ENCODE assay signal across 26 cellular contexts in the genomic region with DNA sequence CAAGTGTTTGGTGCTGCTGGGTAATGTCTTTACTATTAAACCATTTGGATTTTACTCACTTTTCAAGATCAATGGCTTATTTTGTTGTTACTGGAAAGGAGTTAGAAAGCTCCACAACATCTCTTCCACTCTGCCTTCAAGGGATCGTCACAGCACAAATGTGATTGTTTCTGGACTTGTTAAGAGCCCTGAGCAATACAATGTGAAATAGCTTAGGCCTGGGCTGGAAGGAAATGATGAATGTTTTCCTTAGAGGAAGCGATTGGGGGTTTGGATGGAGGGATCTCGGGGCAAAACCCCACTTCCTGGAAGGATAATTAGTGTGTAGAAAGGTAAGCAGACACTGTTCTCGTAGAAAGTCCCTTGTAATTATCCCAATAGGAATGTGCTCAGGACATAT. TPM values are rescaled to one million over a fixed set of nuclear protein-coding genes. Genes with fewer than 3 reads are reported as not detected.
A peak's percentile ranks its signal among the peaks of the same experiment; 100 is the strongest.
DNase-seq lines count a peak whose midpoint lies in the region; ATAC-seq and TF ChIP-seq lines count a peak whose summit lies in the region.
"Had no signal": no experiment of that assay in that cellular context is flagged by ENCODE, and none has a peak within 500 bp of the region (broad histone marks: within the 10 kb centered on the region; RNA-seq: fewer than 3 reads in every experiment).

No MANE protein-coding gene starts in this region.

- H3K4me3 ChIP-seq in A673 (ENCODE audit: low read depth, low read length, poor library complexity, severe bottlenecking) (no peak overlapping the region), mesodermal cell (ENCODE audit: extremely low read depth, insufficient read depth, low read length, poor library complexity, severe bottlenecking) (no peak overlapping the region)
- H3K4me3 ChIP-seq: esophagus muscularis mucosa, PC-9 had no signal

- H3K4me3 Mint-ChIP-seq in HFFc6: peak overlapping the region; percentile 71
- H3K4me3 Mint-ChIP-seq in activated CD8-positive, alpha-beta memory T cell treated with anti-CD3 and anti-CD28 coated beads, Interleukin-2, amount 10 ng/mL, durations not matched to agents 7 days and 5 days: no peak overlapping the region
- H3K4me3 Mint-ChIP-seq: activated naive CD8-positive, alpha-beta T cell treated with anti-CD3 and anti-CD28 coated beads for 36 hours; mesothelial cell of epicardium; naive thymus-derived CD8-positive, alpha-beta T cell had no signal

- H3K9me3 ChIP-seq in A673 (ENCODE audit: low read depth, low read length, poor library complexity, severe bottlenecking) (no peaks in the 10 kb centered on the region), mesodermal cell (ENCODE audit: control insufficient read depth, low read length) (no peaks in the 10 kb centered on the region)
- H3K9me3 ChIP-seq: esophagus muscularis mucosa had no signal

- no peak for TF ChIP-seq CTCF in A673 (conservative IDR thresholded peaks at IDR 0.05; ENCODE audit: low read depth, low read length)
- no peak for TF ChIP-seq CTCF in HFFc6 (IDR thresholded peaks at IDR 0.05)

- CTCF ChIA-PET in A673 (lab: Charles Lee): no interaction called here
- CTCF ChIA-PET in activated CD8-positive, alpha-beta memory T cell treated with anti-CD3 and anti-CD28 coated beads, Interleukin-2, amount 10 ng/mL, durations not matched to agents 7 days and 5 days (lab: Charles Lee): no interaction called here

- H3K4me1 ChIP-seq in A673 (ENCODE audit: insufficient read depth, low read length, poor library complexity, severe bottlenecking) (no peaks in the 10 kb centered on the region), mesodermal cell (ENCODE audit: control insufficient read depth, insufficient read depth, low read length, poor library complexity, severe bottlenecking) (peaks cover 34% of the 10 kb centered on the region)

- peaks cover 2% of the 10 kb centered on the region; the same call in 1 of the 2 replicates for H3K27me3 Mint-ChIP-seq in HFFc6 (ENCODE audit: insufficient read depth)
- H3K27me3 Mint-ChIP-seq in activated CD8-positive, alpha-beta memory T cell treated with anti-CD3 and anti-CD28 coated beads, Interleukin-2, amount 10 ng/mL, durations not matched to agents 7 days and 5 days: no peaks in the 10 kb centered on the region

- H3K36me3 ChIP-seq in A673 (ENCODE audit: insufficient read depth, low read length, poor library complexity, severe bottlenecking): no peaks in the 10 kb centered on the region
- H3K36me3 ChIP-seq in mesodermal cell (ENCODE audit: control insufficient read depth, insufficient read depth, low read length): no peaks in the 10 kb centered on the region
- H3K36me3 ChIP-seq: esophagus muscularis mucosa, WERI-Rb-1 had no signal

- H3K36me3 Mint-ChIP-seq in HFFc6 (ENCODE audit: low read depth): no peaks in the 10 kb centered on the region
- H3K36me3 Mint-ChIP-seq in activated CD8-positive, alpha-beta memory T cell treated with anti-CD3 and anti-CD28 coated beads, Interleukin-2, amount 10 ng/mL, durations not matched to agents 7 days and 5 days: no peaks in the 10 kb centered on the region
- H3K36me3 Mint-ChIP-seq: activated naive CD8-positive, alpha-beta T cell treated with anti-CD3 and anti-CD28 coated beads for 36 hours; mesothelial cell of epicardium; naive thymus-derived CD8-positive, alpha-beta T cell had no signal

- H3K27ac ChIP-seq in A673 (ENCODE audit: low read depth, low read length, poor library complexity, severe bottlenecking) (peak overlapping the region; percentile 27), mesodermal cell (ENCODE audit: low read depth, low read length, severe bottlenecking) (peak overlapping the region; percentile 82)
- H3K27ac ChIP-seq: esophagus muscularis mucosa, PC-9, WERI-Rb-1 had no signal

- WGBS in mesodermal cell (ENCODE audit: insufficient coverage in 2 of 2), 2 experiments: 88 to 90% methylated on average over 3 of the region's 4 CpGs

- H3K27ac Mint-ChIP-seq in HFFc6: peak overlapping the region; percentile 90
- H3K27ac Mint-ChIP-seq in activated CD8-positive, alpha-beta memory T cell treated with anti-CD3 and anti-CD28 coated beads, Interleukin-2, amount 10 ng/mL, durations not matched to agents 7 days and 5 days: no peak overlapping the region
- H3K27ac Mint-ChIP-seq: activated naive CD8-positive, alpha-beta T cell treated with anti-CD3 and anti-CD28 coated beads for 36 hours; mesothelial cell of epicardium; naive thymus-derived CD8-positive, alpha-beta T cell had no signal

- POLR2A ChIA-PET in A673 (lab: Charles Lee; ENCODE audit: low non-redundant PET): no interaction called here

- peaks cover 60% of the 10 kb centered on the region for H3K4me1 Mint-ChIP-seq in HFFc6 (ENCODE audit: low read depth)
- H3K4me1 Mint-ChIP-seq in activated CD8-positive, alpha-beta memory T cell treated with anti-CD3 and anti-CD28 coated beads, Interleukin-2, amount 10 ng/mL, durations not matched to agents 7 days and 5 days: peaks cover 3% of the 10 kb centered on the region

- H3K9me3 Mint-ChIP-seq in HFFc6: no peaks in the 10 kb centered on the region
- H3K9me3 Mint-ChIP-seq in activated CD8-positive, alpha-beta memory T cell treated with anti-CD3 and anti-CD28 coated beads, Interleukin-2, amount 10 ng/mL, durations not matched to agents 7 days and 5 days (ENCODE audit: low read depth): peaks cover 5% of the 10 kb centered on the region
- H3K9me3 Mint-ChIP-seq: activated naive CD8-positive, alpha-beta T cell treated with anti-CD3 and anti-CD28 coated beads for 36 hours; mesothelial cell of epicardium had no signal

- no peak for ATAC-seq in activated CD8-positive, alpha-beta memory T cell treated with anti-CD3 and anti-CD28 coated beads, Interleukin-2, amount 10 ng/mL, durations not matched to agents 7 days and 5 days
- no peak for ATAC-seq in GM19035 (IDR thresholded peaks at IDR 0.05; ENCODE audit: unreplicated experiment)
- ATAC-seq: HCT116; naive thymus-derived CD8-positive, alpha-beta T cell; sciatic nerve had no signal

- no TSS peak for BruUV-seq in A673 (replicated peaks; lab: Mats Ljungman, UMichigan)

- DNase-seq in A673 (ENCODE audit: low spot score) (no peak), HFFc6 (peak; percentile 22), dermis blood vessel endothelial cell (peak; percentile 87)
- DNase-seq in stimulated activated naive CD4-positive, alpha-beta T cell treated with Interleukin-2 at 50 U/mL for 16 hours (lab: John Stamatoyannopoulos, UW): no peak
- no peak for DNase-seq in activated CD8-positive, alpha-beta memory T cell treated with anti-CD3 and anti-CD28 coated beads, Interleukin-2, amount 10 ng/mL, durations not matched to agents 7 days and 5 days
- no peak for DNase-seq in activated CD8-positive, alpha-beta memory T cell treated with anti-CD3 and anti-CD28 coated beads, Interleukin-2, amount 50 U/mL, for 48 hours
- DNase-seq: activated CD4-positive, alpha-beta T cell treated with anti-CD3 and anti-CD28 coated beads, Interleukin-2, amount 50 U/mL, for 1 hour; activated CD8-positive, alpha-beta memory T cell treated with anti-CD3 and anti-CD28 coated beads, Interleukin-2, amount 50 U/mL, for 4 hours; activated naive CD8-positive, alpha-beta T cell treated with anti-CD3 and anti-CD28 coated beads for 36 hours; C1 segment of cervical spinal cord; effector memory CD4-positive, alpha-beta T cell; GDM1; glutamatergic neuron; naive thymus-derived CD8-positive, alpha-beta T cell; NCI-H1105 treated with DMSO at 0.1 percent for 48 hours; NCI-H2081; NCI-H446; PC-9; SIG-M5; WERI-Rb-1 had no signal

- intact Hi-C loops in A673 (cut with micrococcal nuclease; ENCODE audit: unreplicated experiment): no loop called here

- H3K27me3 ChIP-seq in A673 (replicated peaks; ENCODE audit: insufficient read depth, low read depth, low read length, poor library complexity): no peaks in the 10 kb centered on the region
- H3K27me3 ChIP-seq: esophagus muscularis mucosa had no signal

RNA-seq across cellular contexts. Expression of a gene that starts 59.3 kb away (rescaled TPM):
- total RNA-seq in A673 (2021) (194 and 202 TPM in 2 replicates), dermis blood vessel endothelial cell (99.8 and 140 TPM in 2 replicates)
- 100 to 1,000 TPM in 5 of 6 experiments, 10 to 100 TPM in 1; 99.4 to 142 (median 129) TPM for total RNA-seq in HFFc6 (2021; fragmentation: NEBNext Ultra II Directional; extraction: Animal tissue kit (Norgen Biotek cat#: 25700))
- 86.3 TPM for polyA plus RNA-seq in mesodermal cell (2013, experiment 1 of 2)
- 80.2 TPM for polyA plus RNA-seq in mesodermal cell (2013, experiment 2 of 2)
- not detected for total RNA-seq in activated CD8-positive, alpha-beta memory T cell treated with anti-CD3 and anti-CD28 coated beads, Interleukin-2, amount 10 ng/mL, durations not matched to agents 7 days and 5 days
- total RNA-seq: naive thymus-derived CD8-positive, alpha-beta T cell had no signal

Comparison
In these comparisons a context has a peak if more than half of its experiments do, and no peak if none do; other contexts are left out.
1. DNase-seq: peak in HFFc6 (single experiment) and dermis blood vessel endothelial cell (single experiment); none in A673 (single experiment), stimulated activated naive CD4-positive, alpha-beta T cell treated with Interleukin-2 at 50 U/mL for 16 hours (single experiment), activated CD8-positive, alpha-beta memory T cell treated with anti-CD3 and anti-CD28 coated beads, Interleukin-2, amount 10 ng/mL, durations not matched to agents 7 days and 5 days (single experiment) and activated CD8-positive, alpha-beta memory T cell treated with anti-CD3 and anti-CD28 coated beads, Interleukin-2, amount 50 U/mL, for 48 hours (single experiment).
2. RNA of a gene that starts 59.3 kb away (total RNA-seq): 194 to 202 TPM in A673, 99.8 to 140 TPM in dermis blood vessel endothelial cell and 99.4 to 142 TPM in HFFc6; not detected in activated CD8-positive, alpha-beta memory T cell treated with anti-CD3 and anti-CD28 coated beads, Interleukin-2, amount 10 ng/mL, durations not matched to agents 7 days and 5 days; every median in the first group is over 10 times any median in the second.